19 cellular contexts compared by ENCODE assay signal in genomic region chr6:53134601-53135235, GRCh38. TPM values are rescaled to one million over a fixed set of nuclear protein-coding genes. Genes with fewer than 3 reads are reported as not detected.
A peak's percentile ranks its signal among the peaks of the same experiment; 100 is the strongest.
DNase-seq lines count a peak whose midpoint lies in the region; ATAC-seq and TF ChIP-seq lines count a peak whose summit lies in the region.
"Had no signal": no experiment of that assay in that cellular context is flagged by ENCODE, and none has a peak within 500 bp of the region (broad histone marks: within the 10 kb centered on the region; RNA-seq: fewer than 3 reads in every experiment).

No MANE protein-coding gene starts in this region.

- no peak for TF ChIP-seq EP300 in esophagus muscularis mucosa (IDR thresholded peaks at IDR 0.05)

- H3K27ac ChIP-seq in BLaER1 treated with 17β-estradiol and CSF1 and Interleukin-3, amounts not matched to agents 10 nM and 100 nM: no peak overlapping the region
- H3K27ac ChIP-seq in esophagus muscularis mucosa (replicated peaks in 1 of 4): peak overlapping the region in 3 of 4 donors; percentile 16 to 39 (median 22)
- H3K27ac ChIP-seq: Peyer's patch had no signal

- H3K9me3 ChIP-seq in BLaER1 treated with 17β-estradiol and CSF1 and Interleukin-3, amounts not matched to agents 10 nM and 100 nM (replicated peaks in 1 of 11): no peaks in the 10 kb centered on the region
- no peaks in the 10 kb centered on the region for H3K9me3 ChIP-seq in esophagus muscularis mucosa
- H3K9me3 ChIP-seq in mucosa of descending colon: no peaks in the 10 kb centered on the region
- no peaks in the 10 kb centered on the region for H3K9me3 ChIP-seq in T-helper 17 cell (ENCODE audit: control insufficient read depth, low read length, poor library complexity, severe bottlenecking)
- H3K9me3 ChIP-seq: Peyer's patch had no signal

- peaks cover 51% of the 10 kb centered on the region for H3K27me3 Mint-ChIP-seq in T-helper 17 cell

- H3K4me1 ChIP-seq in BLaER1 treated with 17β-estradiol and CSF1 and Interleukin-3, amounts not matched to agents 10 nM and 100 nM: peaks cover 0 to 14% (median 6%) of the 10 kb centered on the region in 10 experiments; a peak in 10 of 20 replicates
- H3K4me1 ChIP-seq in esophagus muscularis mucosa: peaks cover 0 to 47% (median 42%) of the 10 kb centered on the region in 4 donors
- H3K4me1 ChIP-seq in mucosa of descending colon (ENCODE audit: low read depth): no peaks in the 10 kb centered on the region
- H3K4me1 ChIP-seq: Peyer's patch had no signal

- H3K27ac Mint-ChIP-seq in T-helper 17 cell: no peak overlapping the region
- H3K27ac Mint-ChIP-seq: CD4-positive, alpha-beta T cell; HFFc6 had no signal

- no peaks in the 10 kb centered on the region for H4K20me1 ChIP-seq in BLaER1 treated with 17β-estradiol and CSF1 and Interleukin-3, amounts not matched to agents 10 nM and 100 nM

- TF ChIP-seq CTCF in esophagus muscularis mucosa (IDR thresholded peaks at IDR 0.05) (no peak), mucosa of descending colon (IDR thresholded peaks at IDR 0.05) (no peak)

- H3K9ac ChIP-seq in BLaER1 treated with 17β-estradiol and CSF1 and Interleukin-3, amounts not matched to agents 10 nM and 100 nM: no peak overlapping the region

- intact Hi-C loops in esophagus muscularis mucosa (cut with DNase I): no loop called here
- intact Hi-C loops in mucosa of descending colon (cut with DNase I, micrococcal nuclease): no loop called here

- H3K27me3 ChIP-seq in BLaER1 treated with 17β-estradiol and CSF1 and Interleukin-3, amounts not matched to agents 10 nM and 100 nM: no peaks in the 10 kb centered on the region
- H3K27me3 ChIP-seq in esophagus muscularis mucosa: no peaks in the 10 kb centered on the region
- H3K27me3 ChIP-seq: Peyer's patch had no signal

- no peak for TF ChIP-seq POLR2A in esophagus muscularis mucosa (IDR thresholded peaks at IDR 0.05; ENCODE audit: low read depth)

- no peaks in the 10 kb centered on the region for H3K36me3 ChIP-seq in BLaER1 treated with 17β-estradiol and CSF1 and Interleukin-3, amounts not matched to agents 10 nM and 100 nM
- H3K36me3 ChIP-seq in esophagus muscularis mucosa: no peaks in the 10 kb centered on the region
- H3K36me3 ChIP-seq in mucosa of descending colon (ENCODE audit: low read depth): no peaks in the 10 kb centered on the region
- H3K36me3 ChIP-seq: Peyer's patch had no signal

- H3K4me3 Mint-ChIP-seq in T-helper 17 cell: no peak overlapping the region
- H3K4me3 Mint-ChIP-seq: CD4-positive, alpha-beta T cell; HFFc6 had no signal

- peak in 66 of 76 experiments; percentile 11 to 92 (median 58) for DNase-seq in HUDEP-2 (lab: John Stamatoyannopoulos, UW; ENCODE audit: unreplicated experiment in 76 of 76)
- DNase-seq in SW480 (ENCODE audit: low spot score): peak; percentile 17
- DNase-seq in esophagus muscularis mucosa (ENCODE audit: extremely low spot score): no peak
- no peak for DNase-seq in cerebellum (ENCODE audit: low spot score)
- no peak for DNase-seq in mucosa of descending colon
- no peak for DNase-seq in T-helper 17 cell
- DNase-seq in stimulated activated CD4-positive, alpha-beta T cell treated with anti-CD3 and anti-CD28 coated beads, Interleukin-15, amount 100 ng/mL, for 24 hours: no peak
- DNase-seq: AML-193; CD4-positive, alpha-beta T cell; EL; HFFc6; NCI-H1105 treated with DMSO at 0.1 percent for 48 hours; NCI-H187 treated with DMSO at 0.1 percent for 48 hours; NCI-H446 treated with DMSO at 0.1 percent for 48 hours; NCI-H774; Peyer's patch; SHP77 treated with DMSO at 0.1 percent for 48 hours had no signal

- H3K4me1 Mint-ChIP-seq in T-helper 17 cell: no peaks in the 10 kb centered on the region

- no peaks in the 10 kb centered on the region for H3K36me3 Mint-ChIP-seq in T-helper 17 cell (ENCODE audit: low read depth)

- no peak for ATAC-seq in mucosa of descending colon
- no peak for ATAC-seq in T-helper 17 cell

- H3K4me2 ChIP-seq in BLaER1 treated with 17β-estradiol and CSF1 and Interleukin-3, amounts not matched to agents 10 nM and 100 nM: peak overlapping the region in 7 of 11 experiments; percentile 5 to 37 (median 28); a peak in 13 of 22 replicates

- H3K4me3 ChIP-seq in BLaER1 treated with 17β-estradiol and CSF1 and Interleukin-3, amounts not matched to agents 10 nM and 100 nM: no peak overlapping the region
- no peak overlapping the region for H3K4me3 ChIP-seq in esophagus muscularis mucosa
- H3K4me3 ChIP-seq in mucosa of descending colon: no peak overlapping the region
- H3K4me3 ChIP-seq: Peyer's patch had no signal

- WGBS in esophagus muscularis mucosa: 67% methylated on average over 8 of the region's 8 CpGs

RNA-seq across cellular contexts. Expression of gene GCM1, which starts 13.9 kb away (rescaled TPM):
- total RNA-seq in esophagus muscularis mucosa (under 1 TPM in 1 of 4 donors, not detected in 3; 0.32 TPM), cerebellum (not detected), mucosa of descending colon (not detected), T-helper 17 cell (under 1 TPM in 1 of 2 donors, not detected in 1; 0.22 TPM)
- total RNA-seq: H1, HFFc6, Peyer's patch had no signal

Comparison
In these comparisons a context has a peak if more than half of its experiments do, and no peak if none do; other contexts are left out.
1. H3K27ac ChIP-seq: peak in esophagus muscularis mucosa (3 of 4); none in BLaER1 treated with 17β-estradiol and CSF1 and Interleukin-3, amounts not matched to agents 10 nM and 100 nM (0 of 11).
2. DNase-seq: peak in HUDEP-2 (66 of 76) and SW480 (single experiment); none in esophagus muscularis mucosa (single experiment), cerebellum (single experiment), mucosa of descending colon (0 of 3), T-helper 17 cell (0 of 3) and stimulated activated CD4-positive, alpha-beta T cell treated with anti-CD3 and anti-CD28 coated beads, Interleukin-15, amount 100 ng/mL, for 24 hours (single experiment).